Comparison of ENCODE assay signal across 25 cellular contexts in the genomic region with DNA sequence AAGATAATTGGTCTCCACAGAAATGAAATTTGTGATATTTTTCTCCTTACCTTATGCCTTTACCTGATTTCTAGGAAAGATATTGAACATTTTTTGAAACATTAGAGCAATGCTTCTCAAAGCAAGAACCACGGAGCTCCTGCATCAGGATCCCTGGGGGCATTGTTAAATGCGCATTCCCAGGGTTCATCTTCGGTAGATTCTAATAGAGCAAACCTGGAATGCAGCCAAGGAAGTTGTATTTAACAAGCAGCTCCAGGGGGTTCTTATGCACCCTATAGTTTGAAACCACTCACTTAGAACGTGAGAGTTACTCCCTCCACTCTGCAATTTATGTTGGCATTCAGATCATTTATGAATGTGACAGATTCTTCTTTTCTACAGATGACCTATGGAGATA.
DNase-seq lines count a peak whose midpoint lies in the region; TF ChIP-seq lines count a peak whose summit lies in the region.
"Had no signal": no experiment of that assay in that cellular context is flagged by ENCODE, and none has a peak within 500 bp of the region (broad histone marks: within the 10 kb centered on the region; RNA-seq: fewer than 3 reads in every experiment).

No MANE protein-coding gene starts in this region.

- no peaks in the 10 kb centered on the region; the same call in 1 of the 2 replicates for H3K4me1 ChIP-seq in H9 (ENCODE audit: insufficient read depth, low read length)
- no peaks in the 10 kb centered on the region for H3K4me1 ChIP-seq in suprapubic skin
- H3K4me1 ChIP-seq: BLaER1 treated with 17β-estradiol and CSF1 and Interleukin-3, amounts not matched to agents 10 nM and 100 nM; heart right ventricle; parathyroid adenoma; Peyer's patch had no signal

- H3T11ph ChIP-seq in H9 (ENCODE audit: low read length), result no peak overlapping the region

- H3K4me3 ChIP-seq in suprapubic skin, result no peak overlapping the region
- H3K4me3 ChIP-seq: BLaER1 treated with 17β-estradiol and CSF1 and Interleukin-3, amounts not matched to agents 10 nM and 100 nM; heart right ventricle; Peyer's patch; skin epidermis had no signal

- H3K27ac ChIP-seq in H9 (ENCODE audit: insufficient read length, low read depth, low read length) (no peak overlapping the region), suprapubic skin (no peak overlapping the region)
- H3K27ac ChIP-seq: BLaER1 treated with 17β-estradiol and CSF1 and Interleukin-3, amounts not matched to agents 10 nM and 100 nM; heart right ventricle; parathyroid adenoma; Peyer's patch; skin epidermis; VCaP had no signal

- H3K36me3 Mint-ChIP-seq in H9 (ENCODE audit: insufficient read depth in 1 of 3, low read depth in 3 of 3), result no peaks in the 10 kb centered on the region

- no peak overlapping the region for H3K14ac ChIP-seq in H9 (ENCODE audit: insufficient read depth, low read length)

- DNase-seq in H9 (no peak), NCI-H1105 (lab: John Stamatoyannopoulos, UW) (peak; percentile 11), NCI-H446 (lab: John Stamatoyannopoulos, UW) (peak; percentile 16 to 38), iPS-NIHi11 (ENCODE audit: low spot score) (peak; percentile 23), activated T-cell treated with anti-CD3 and anti-CD28 coated beads for 4 hours (no peak), NOMO-1 (lab: John Stamatoyannopoulos, UW; ENCODE audit: unreplicated experiment in 2 of 2) (no peak), germinal center (ENCODE audit: low spot score) (no peak), suprapubic skin (ENCODE audit: low spot score in 2 of 2) (no peak)
- DNase-seq: activated CD4-positive, alpha-beta T cell treated with anti-CD3 and anti-CD28 coated beads for 4 hours; activated CD8-positive, alpha-beta memory T cell treated with anti-CD3 and anti-CD28 coated beads for 24 hours; activated effector memory CD4-positive, alpha-beta T cell treated with Interleukin-2 at 50 U/mL for 16 hours; activated T-cell treated with anti-CD3 and anti-CD28 coated beads, Interleukin-2, amount 50 U/mL, for 1 hour; foreskin melanocyte; heart right ventricle; NCI-H2029 treated with DMSO at 0.1 percent for 48 hours; NCI-H526; Peyer's patch; SIG-M5; stimulated activated naive CD4-positive, alpha-beta T cell had no signal

- no peaks in the 10 kb centered on the region for H3K79me1 ChIP-seq in H9 (ENCODE audit: insufficient read depth, low read depth, low read length, poor library complexity, severe bottlenecking)

- no peak overlapping the region for H2AK5ac ChIP-seq in H9 (ENCODE audit: insufficient read length, low read length)

- no peak overlapping the region for H2BK5ac ChIP-seq in H9 (ENCODE audit: insufficient read length, low read length)

- H3K23ac ChIP-seq in H9 (ENCODE audit: insufficient read length, low read depth, low read length), result no peak overlapping the region

- H3K9ac ChIP-seq in H9 (ENCODE audit: extremely low read depth, insufficient read length, low read length), result no peak overlapping the region
- H3K9ac ChIP-seq: BLaER1 treated with 17β-estradiol and CSF1 and Interleukin-3, amounts not matched to agents 10 nM and 100 nM; parathyroid adenoma had no signal

- H3K4me2 ChIP-seq in H9 (ENCODE audit: insufficient read depth, insufficient read length, low read length), result peak overlapping the region; percentile 14
- H3K4me2 ChIP-seq: BLaER1 treated with 17β-estradiol and CSF1 and Interleukin-3, amounts not matched to agents 10 nM and 100 nM had no signal

- H3K27me3 Mint-ChIP-seq in H9 (ENCODE audit: low read depth), result no peaks in the 10 kb centered on the region

- H3K9me3 Mint-ChIP-seq in H9, result peaks cover 0 to 3% of the 10 kb centered on the region in 2 experiments; a peak in 2 of 5 replicates

- TF ChIP-seq POLR2A in suprapubic skin (IDR thresholded peaks at IDR 0.05), result no peak

- H4K8ac ChIP-seq in H9 (replicated peaks; ENCODE audit: insufficient read length, low read depth, low read length), result no peak overlapping the region

- H4K5ac ChIP-seq in H9 (ENCODE audit: insufficient read length, low read depth, low read length), result no peak overlapping the region

- H3K4me3 Mint-ChIP-seq in H9, result no peak overlapping the region; a peak in 1 of 5 replicates
- H3K4me3 Mint-ChIP-seq: activated naive CD8-positive, alpha-beta T cell; nephron had no signal

- H4K20me1 ChIP-seq in H9 (ENCODE audit: control insufficient read depth, insufficient read depth, insufficient read length), result no peaks in the 10 kb centered on the region
- H4K20me1 ChIP-seq: BLaER1 treated with 17β-estradiol and CSF1 and Interleukin-3, amounts not matched to agents 10 nM and 100 nM had no signal

- H3K56ac ChIP-seq in H9 (ENCODE audit: insufficient read length, low read depth, low read length), result no peak overlapping the region

- H2BK120ac ChIP-seq in H9 (ENCODE audit: low read depth, low read length, poor library complexity, severe bottlenecking), result no peak overlapping the region

- H3K36me3 ChIP-seq in suprapubic skin, result no peaks in the 10 kb centered on the region
- H3K36me3 ChIP-seq: BLaER1 treated with 17β-estradiol and CSF1 and Interleukin-3, amounts not matched to agents 10 nM and 100 nM; heart right ventricle; Peyer's patch had no signal

- H3K18ac ChIP-seq in H9 (ENCODE audit: insufficient read length, low read depth, low read length), result no peak overlapping the region

- no peak for TF ChIP-seq EP300 in suprapubic skin (IDR thresholded peaks at IDR 0.05)

- no peak overlapping the region for H2BK15ac ChIP-seq in H9 (ENCODE audit: low read depth, low read length)

- no peak overlapping the region for H2BK12ac ChIP-seq in H9 (ENCODE audit: insufficient read length, low read depth, low read length)

- no peak overlapping the region for H4K91ac ChIP-seq in H9 (ENCODE audit: insufficient read length, low read depth, low read length)

- H3K9me3 ChIP-seq in H9 (ENCODE audit: control insufficient read depth, low read depth, low read length), result no peaks in the 10 kb centered on the region
- no peaks in the 10 kb centered on the region for H3K9me3 ChIP-seq in suprapubic skin
- H3K9me3 ChIP-seq: BLaER1 treated with 17β-estradiol and CSF1 and Interleukin-3, amounts not matched to agents 10 nM and 100 nM; heart right ventricle; Peyer's patch had no signal

- H3K23me2 ChIP-seq in H9 (ENCODE audit: insufficient read length, low read depth, low read length, poor library complexity, severe bottlenecking), result no peaks in the 10 kb centered on the region

- peaks cover 17 to 31% of the 10 kb centered on the region in 2 experiments for H3K4me1 Mint-ChIP-seq in H9
- H3K4me1 Mint-ChIP-seq: nephron had no signal

- whole genome bisulfite sequencing in H9 (ENCODE audit: extremely low coverage, insufficient read length, low lambda C conversion rate), result no CpG with 5 or more reads among the region's 4 CpGs
- WGBS in suprapubic skin, result 28% methylated on average over 4 of the region's 4 CpGs

- H3K27ac Mint-ChIP-seq in H9, result peak overlapping the region in 2 of 3 experiments; percentile 24 to 88; a peak in 3 of 7 replicates
- H3K27ac Mint-ChIP-seq: activated naive CD8-positive, alpha-beta T cell; nephron had no signal

- TF ChIP-seq CTCF in H9 (conservative IDR thresholded peaks at IDR 0.05) (no peak), suprapubic skin (IDR thresholded peaks at IDR 0.05) (no peak)

- H3K27me3 ChIP-seq in H9 (ENCODE audit: insufficient read depth, low read length) (no peaks in the 10 kb centered on the region), suprapubic skin (no peaks in the 10 kb centered on the region)
- H3K27me3 ChIP-seq: BLaER1 treated with 17β-estradiol and CSF1 and Interleukin-3, amounts not matched to agents 10 nM and 100 nM; Peyer's patch had no signal

- no peak overlapping the region for H2AFZ ChIP-seq in H9 (ENCODE audit: low read length)
- H2AFZ ChIP-seq: parathyroid adenoma had no signal

- H2BK20ac ChIP-seq in H9 (ENCODE audit: low read depth, low read length, poor library complexity, severe bottlenecking), result no peak overlapping the region

- no peaks in the 10 kb centered on the region for H3K79me2 ChIP-seq in H9 (ENCODE audit: insufficient read depth, low read length)
- H3K79me2 ChIP-seq: parathyroid adenoma had no signal

- H3K4ac ChIP-seq in H9 (ENCODE audit: low read depth, low read length), result no peak overlapping the region

Comparison
In these comparisons a context has a peak if more than half of its experiments do, and no peak if none do; other contexts are left out.
1. DNase-seq: peak in NCI-H1105 (single experiment), NCI-H446 (2 of 2) and iPS-NIHi11 (single experiment); none in H9 (single experiment), activated T-cell treated with anti-CD3 and anti-CD28 coated beads for 4 hours (single experiment), NOMO-1 (0 of 2), germinal center (single experiment) and suprapubic skin (0 of 2).